In the genomic region with DNA sequence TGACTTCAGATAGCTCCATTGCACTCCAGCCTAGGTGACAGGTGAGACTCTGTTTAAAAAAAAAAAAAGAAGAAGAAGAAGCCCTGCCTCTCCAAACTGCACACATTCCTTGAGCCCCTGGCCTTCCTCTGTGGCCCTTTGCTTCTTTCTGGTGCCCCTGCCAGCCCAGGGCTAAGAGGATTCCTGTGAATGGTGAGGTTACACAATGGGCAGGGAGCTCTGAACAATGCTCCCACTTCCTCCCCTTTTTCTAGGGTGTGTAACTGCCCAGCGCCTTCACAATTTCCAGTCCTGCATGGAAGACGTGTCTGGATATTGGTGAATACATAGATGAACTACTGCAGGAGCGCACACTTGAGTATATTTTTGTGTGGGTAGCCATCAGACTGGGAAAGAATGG, we compare ENCODE assay signal across 12 cellular contexts. TPM values are rescaled to one million over a fixed set of nuclear protein-coding genes. Genes with fewer than 3 reads are reported as not detected.
"Had no signal": no experiment of that assay in that cellular context is flagged by ENCODE, and none has a peak within 500 bp of the region (broad histone marks: within the 10 kb centered on the region; RNA-seq: fewer than 3 reads in every experiment).

No MANE protein-coding gene starts in this region.

- H3K4me3 ChIP-seq: ascending aorta, psoas muscle had no signal

- H3K36me3 Mint-ChIP-seq: naive thymus-derived CD4-positive, alpha-beta T cell had no signal

- H3K9me3 ChIP-seq: ascending aorta, psoas muscle had no signal

- H3K36me3 ChIP-seq: ascending aorta had no signal

- H3K27ac Mint-ChIP-seq: activated naive CD8-positive, alpha-beta T cell treated with anti-CD3 and anti-CD28 coated beads, Interleukin-2, amount 50 U/mL, for 24 hours; activated T-helper 1 cell treated with anti-CD3 and anti-CD28 coated beads, Interleukin-12 subunit alpha, Interleukin-12 subunit beta, Interleukin-2, Interleukin-4 antibody, amounts not matched to agents 30 ng/mL and 10 ng/mL and 1 ng/mL, durations not matched to agents 14 hours and 24 hours and 36 hours had no signal

- H3K27me3 ChIP-seq: ascending aorta had no signal

- H3K4me3 Mint-ChIP-seq: activated naive CD8-positive, alpha-beta T cell treated with anti-CD3 and anti-CD28 coated beads, Interleukin-2, amount 50 U/mL, for 24 hours; activated T-helper 1 cell treated with anti-CD3 and anti-CD28 coated beads, Interleukin-12 subunit alpha, Interleukin-12 subunit beta, Interleukin-2, Interleukin-4 antibody, amounts not matched to agents 30 ng/mL and 10 ng/mL and 1 ng/mL, durations not matched to agents 14 hours and 24 hours and 36 hours had no signal

- DNase-seq: activated CD4-positive, alpha-beta T cell treated with anti-CD3 and anti-CD28 coated beads, Interleukin-2, amount 50 U/mL, for 4 hours; activated CD4-positive, CD25-positive, alpha-beta regulatory T cell treated with anti-CD3 and anti-CD28 coated beads, Interleukin-2, amount 50 U/mL, for 72 hours; activated CD8-positive, alpha-beta memory T cell treated with anti-CD3 and anti-CD28 coated beads, Interleukin-2, amount 50 U/mL, for 4 hours; occipital lobe; stimulated activated CD4-positive, alpha-beta T cell treated with anti-CD3 and anti-CD28 coated beads, Interleukin-4, amount 100 ng/mL, for 1 hour; SW 1271 had no signal

- H3K27ac ChIP-seq: ascending aorta, psoas muscle had no signal

- ATAC-seq: stimulated activated naive CD8-positive, alpha-beta T cell treated with anti-CD3 and anti-CD28 coated beads, Interleukin-15, Interleukin-2, amounts not matched to agents 100 U/mL and 50 U/mL, for 24 hours had no signal

- H3K9me3 Mint-ChIP-seq: activated naive CD8-positive, alpha-beta T cell treated with anti-CD3 and anti-CD28 coated beads, Interleukin-2, amount 50 U/mL, for 24 hours; activated T-helper 1 cell treated with anti-CD3 and anti-CD28 coated beads, Interleukin-12 subunit alpha, Interleukin-12 subunit beta, Interleukin-2, Interleukin-4 antibody, amounts not matched to agents 30 ng/mL and 10 ng/mL and 1 ng/mL, durations not matched to agents 14 hours and 24 hours and 36 hours had no signal

RNA-seq across cellular contexts. Expression of gene AMOTL2, which starts 3.6 kb away (rescaled TPM):
- total RNA-seq: activated T-helper 1 cell treated with anti-CD3 and anti-CD28 coated beads, Interleukin-12 subunit alpha, Interleukin-12 subunit beta, Interleukin-2, Interleukin-4 antibody, amounts not matched to agents 30 ng/mL and 10 ng/mL and 1 ng/mL, durations not matched to agents 14 hours and 24 hours and 36 hours; naive thymus-derived CD4-positive, alpha-beta T cell had no signal
